In the genomic region with DNA sequence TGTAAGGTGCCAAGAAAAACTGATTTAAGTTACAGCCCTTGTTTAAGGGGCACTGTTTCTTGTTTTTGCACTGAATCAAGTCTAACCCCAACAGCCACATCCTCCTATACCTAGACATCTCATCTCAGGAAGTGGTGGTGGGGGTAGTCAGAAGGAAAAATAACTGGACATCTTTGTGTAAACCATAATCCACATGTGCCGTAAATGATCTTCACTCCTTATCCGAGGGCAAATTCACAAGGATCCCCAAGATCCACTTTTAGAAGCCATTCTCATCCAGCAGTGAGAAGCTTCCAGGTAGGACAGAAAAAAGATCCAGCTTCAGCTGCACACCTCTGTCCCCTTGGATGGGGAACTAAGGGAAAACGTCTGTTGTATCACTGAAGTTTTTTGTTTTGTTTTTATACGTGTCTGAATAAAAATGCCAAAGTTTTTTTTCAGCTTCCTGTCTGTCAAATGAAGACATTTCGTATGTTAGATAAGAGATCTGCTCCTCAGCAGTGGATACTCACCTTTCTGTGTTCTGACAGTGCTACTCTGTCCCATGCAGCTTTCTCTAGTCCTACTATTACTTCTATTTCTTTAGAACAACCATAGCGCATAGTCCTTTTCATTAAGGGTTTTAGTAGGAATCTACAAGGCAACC, we compare ENCODE assay signal across 6 cellular contexts. TPM values are rescaled to one million over a fixed set of nuclear protein-coding genes. Genes with fewer than 3 reads are reported as not detected.
DNase-seq lines count a peak whose midpoint lies in the region; ATAC-seq and TF ChIP-seq lines count a peak whose summit lies in the region.

No MANE protein-coding gene starts in this region.

- peaks cover 39% of the 10 kb centered on the region for H3K36me3 Mint-ChIP-seq in activated T-helper 2 cell treated with anti-CD3 and anti-CD28 coated beads, Interferon-gamma antibody, Interleukin-2, Interleukin-4, amounts not matched to agents 10 μg/mL and 5 μg/mL and 100 μg/mL, durations not matched to agents 14 hours and 24 hours and 36 hours (ENCODE audit: low read depth)
- H3K36me3 Mint-ChIP-seq in natural killer cell treated with Interleukin-12 subunit alpha and Interleukin-12 subunit beta and Interleukin-15 and Interleukin-18, amount 100 ng/mL, for 72 hours = peaks cover 26% of the 10 kb centered on the region

- H3K27me3 Mint-ChIP-seq in activated T-helper 2 cell treated with anti-CD3 and anti-CD28 coated beads, Interferon-gamma antibody, Interleukin-2, Interleukin-4, amounts not matched to agents 10 μg/mL and 5 μg/mL and 100 μg/mL, durations not matched to agents 14 hours and 24 hours and 36 hours (ENCODE audit: low read depth) = no peaks in the 10 kb centered on the region
- no peaks in the 10 kb centered on the region for H3K27me3 Mint-ChIP-seq in natural killer cell treated with Interleukin-12 subunit alpha and Interleukin-12 subunit beta and Interleukin-15 and Interleukin-18, amount 100 ng/mL, for 72 hours

- H3K9me3 Mint-ChIP-seq in activated T-helper 2 cell treated with anti-CD3 and anti-CD28 coated beads, Interferon-gamma antibody, Interleukin-2, Interleukin-4, amounts not matched to agents 10 μg/mL and 5 μg/mL and 100 μg/mL, durations not matched to agents 14 hours and 24 hours and 36 hours = no peaks in the 10 kb centered on the region
- H3K9me3 Mint-ChIP-seq in natural killer cell treated with Interleukin-12 subunit alpha and Interleukin-12 subunit beta and Interleukin-15 and Interleukin-18, amount 100 ng/mL, for 72 hours = no peaks in the 10 kb centered on the region

- H3K4me3 Mint-ChIP-seq in activated T-helper 2 cell treated with anti-CD3 and anti-CD28 coated beads, Interferon-gamma antibody, Interleukin-2, Interleukin-4, amounts not matched to agents 10 μg/mL and 5 μg/mL and 100 μg/mL, durations not matched to agents 14 hours and 24 hours and 36 hours (ENCODE audit: low read depth) = peak overlapping the region; percentile 92
- H3K4me3 Mint-ChIP-seq in natural killer cell treated with Interleukin-12 subunit alpha and Interleukin-12 subunit beta and Interleukin-15 and Interleukin-18, amount 100 ng/mL, for 72 hours = peak overlapping the region; percentile 97

- peaks cover 48% of the 10 kb centered on the region for H3K4me1 Mint-ChIP-seq in activated T-helper 2 cell treated with anti-CD3 and anti-CD28 coated beads, Interferon-gamma antibody, Interleukin-2, Interleukin-4, amounts not matched to agents 10 μg/mL and 5 μg/mL and 100 μg/mL, durations not matched to agents 14 hours and 24 hours and 36 hours (ENCODE audit: low read depth)
- H3K4me1 Mint-ChIP-seq in natural killer cell treated with Interleukin-12 subunit alpha and Interleukin-12 subunit beta and Interleukin-15 and Interleukin-18, amount 100 ng/mL, for 72 hours (ENCODE audit: low read depth in 2 of 2) = peaks cover 46 to 54% of the 10 kb centered on the region in 2 donors

- intact Hi-C loops in activated T-helper 2 cell treated with anti-CD3 and anti-CD28 coated beads, Interferon-gamma antibody, Interleukin-2, Interleukin-4, amounts not matched to agents 10 μg/mL and 5 μg/mL and 100 μg/mL, durations not matched to agents 14 hours and 24 hours and 36 hours (cut with micrococcal nuclease) = loop anchor here (5.0 kb wide), 2 partner anchors 106 to 344 kb away; partner anchors contain the start of genes SUOX and TIMELESS

- H3K27me3 ChIP-seq in GM06990 (replicated peaks; ENCODE audit: control insufficient read depth, insufficient read depth, low read length) = no peaks in the 10 kb centered on the region

- no peak for TF ChIP-seq CTCF in GM06990 (IDR thresholded peaks at IDR 0.05; ENCODE audit: insufficient read depth, low read length, poor library complexity, severe bottlenecking)

- peaks cover 7% of the 10 kb centered on the region for H3K36me3 ChIP-seq in GM06990 (ENCODE audit: control insufficient read depth, insufficient read depth, low read length)

- no peak for DNase-seq in GM06990 (ENCODE audit: extremely low read depth, insufficient read length)
- DNase-seq in activated T-helper 2 cell treated with anti-CD3 and anti-CD28 coated beads, Interferon-gamma antibody, Interleukin-2, Interleukin-4, amounts not matched to agents 10 μg/mL and 5 μg/mL and 100 μg/mL, durations not matched to agents 14 hours and 24 hours and 36 hours (ENCODE audit: low spot score) = no peak
- peak; percentile 61 for DNase-seq in natural killer cell treated with Interleukin-12 subunit alpha and Interleukin-12 subunit beta and Interleukin-15 and Interleukin-18, amount 100 ng/mL, for 72 hours (ENCODE audit: low spot score)
- no peak for DNase-seq in dedifferentiated amniotic fluid mesenchymal stem cell (ENCODE audit: extremely low spot score)
- no peak for DNase-seq in NCI-H2029 (lab: John Stamatoyannopoulos, UW)

- no peak for ATAC-seq in natural killer cell treated with Interleukin-12 subunit alpha and Interleukin-12 subunit beta and Interleukin-15 and Interleukin-18, amount 100 ng/mL, for 72 hours
- no peak for ATAC-seq in HG03139 (IDR thresholded peaks at IDR 0.05; ENCODE audit: unreplicated experiment)

- H3K4me3 ChIP-seq in GM06990 (replicated peaks; ENCODE audit: low read depth, low read length) = peak overlapping the region; percentile 92

- peak overlapping the region; percentile 95 for H3K27ac Mint-ChIP-seq in activated T-helper 2 cell treated with anti-CD3 and anti-CD28 coated beads, Interferon-gamma antibody, Interleukin-2, Interleukin-4, amounts not matched to agents 10 μg/mL and 5 μg/mL and 100 μg/mL, durations not matched to agents 14 hours and 24 hours and 36 hours
- H3K27ac Mint-ChIP-seq in natural killer cell treated with Interleukin-12 subunit alpha and Interleukin-12 subunit beta and Interleukin-15 and Interleukin-18, amount 100 ng/mL, for 72 hours = peak overlapping the region; percentile 86 to 98

RNA-seq across cellular contexts. Expression of gene PA2G4, which starts 1.2 kb away (rescaled TPM):
- 356 and 364 TPM in 2 replicates for total RNA-seq in activated T-helper 2 cell treated with anti-CD3 and anti-CD28 coated beads, Interferon-gamma antibody, Interleukin-2, Interleukin-4, amounts not matched to agents 10 μg/mL and 5 μg/mL and 100 μg/mL, durations not matched to agents 14 hours and 24 hours and 36 hours
- 100 to 1,000 TPM; 233 to 318 TPM for total RNA-seq in natural killer cell treated with Interleukin-12 subunit alpha and Interleukin-12 subunit beta and Interleukin-15 and Interleukin-18, amount 100 ng/mL, for 72 hours

RNA-seq across cellular contexts. Expression of gene RPL41, which starts 13.2 kb away (rescaled TPM):
- total RNA-seq in activated T-helper 2 cell treated with anti-CD3 and anti-CD28 coated beads, Interferon-gamma antibody, Interleukin-2, Interleukin-4, amounts not matched to agents 10 μg/mL and 5 μg/mL and 100 μg/mL, durations not matched to agents 14 hours and 24 hours and 36 hours = 3,925 and 4,057 TPM in 2 replicates
- 1,000 to 10,000 TPM; 2,363 to 2,700 TPM for total RNA-seq in natural killer cell treated with Interleukin-12 subunit alpha and Interleukin-12 subunit beta and Interleukin-15 and Interleukin-18, amount 100 ng/mL, for 72 hours

RNA-seq across cellular contexts. Expression of gene ZC3H10, which starts 14.9 kb away (rescaled TPM):
- total RNA-seq in activated T-helper 2 cell treated with anti-CD3 and anti-CD28 coated beads, Interferon-gamma antibody, Interleukin-2, Interleukin-4, amounts not matched to agents 10 μg/mL and 5 μg/mL and 100 μg/mL, durations not matched to agents 14 hours and 24 hours and 36 hours = 7.7 and 9.2 TPM in 2 replicates
- 10 to 100 TPM; 11.4 to 14.9 TPM for total RNA-seq in natural killer cell treated with Interleukin-12 subunit alpha and Interleukin-12 subunit beta and Interleukin-15 and Interleukin-18, amount 100 ng/mL, for 72 hours

RNA-seq across cellular contexts. Expression of gene ERBB3, which starts 23.2 kb away (rescaled TPM):
- total RNA-seq in activated T-helper 2 cell treated with anti-CD3 and anti-CD28 coated beads, Interferon-gamma antibody, Interleukin-2, Interleukin-4, amounts not matched to agents 10 μg/mL and 5 μg/mL and 100 μg/mL, durations not matched to agents 14 hours and 24 hours and 36 hours = 0.11 and 0.71 TPM in 2 replicates
- total RNA-seq in natural killer cell treated with Interleukin-12 subunit alpha and Interleukin-12 subunit beta and Interleukin-15 and Interleukin-18, amount 100 ng/mL, for 72 hours = not detected

RNA-seq across cellular contexts. Expression of gene ESYT1, which starts 24.9 kb away (rescaled TPM):
- total RNA-seq in activated T-helper 2 cell treated with anti-CD3 and anti-CD28 coated beads, Interferon-gamma antibody, Interleukin-2, Interleukin-4, amounts not matched to agents 10 μg/mL and 5 μg/mL and 100 μg/mL, durations not matched to agents 14 hours and 24 hours and 36 hours = 154 TPM in 2 replicates
- 100 to 1,000 TPM in 1 of 2 donors, 10 to 100 TPM in 1; 89.3 to 120 TPM for total RNA-seq in natural killer cell treated with Interleukin-12 subunit alpha and Interleukin-12 subunit beta and Interleukin-15 and Interleukin-18, amount 100 ng/mL, for 72 hours
